Comparison of ENCODE assay signal across 28 cellular contexts in the genomic region with DNA sequence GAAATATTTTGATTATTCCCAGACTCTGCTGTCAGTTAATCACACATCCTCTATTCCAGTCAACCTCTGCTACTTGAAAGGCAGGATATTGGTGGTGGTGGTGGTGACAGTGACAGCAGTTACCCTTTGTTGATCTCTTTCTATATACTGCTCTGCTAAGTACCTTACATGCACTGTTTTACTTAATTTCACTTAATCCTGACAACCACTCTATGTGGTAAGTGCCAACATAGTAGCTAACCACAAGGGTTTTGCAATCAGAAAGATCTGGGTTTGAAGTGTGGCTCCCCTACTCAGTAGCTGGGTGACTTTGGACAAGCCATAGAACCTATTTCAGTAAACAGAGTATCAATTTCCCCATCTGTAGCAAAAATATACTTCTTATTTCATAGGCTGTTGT. TPM values are rescaled to one million over a fixed set of nuclear protein-coding genes. Genes with fewer than 3 reads are reported as not detected.
"Had no signal": no experiment of that assay in that cellular context is flagged by ENCODE, and none has a peak within 500 bp of the region (broad histone marks: within the 10 kb centered on the region; RNA-seq: fewer than 3 reads in every experiment).

No MANE protein-coding gene starts in this region.

- H3K4me3 Mint-ChIP-seq: effector memory CD8-positive, alpha-beta T cell; naive thymus-derived CD4-positive, alpha-beta T cell; stimulated activated naive B cell treated with anti-CD40 and anti-IgM and Interleukin-4, amounts not matched to agents 10 μg/mL and 1 μg/mL and 100 μg/mL, for 72 hours; stimulated activated naive CD8-positive, alpha-beta T cell treated with anti-CD3 and anti-CD28 coated beads, Interleukin-15, amount 100 ng/mL, for 72 hours had no signal

- H3K36me3 ChIP-seq: esophagus muscularis mucosa, gastrocnemius medialis, heart right ventricle, neutrophil, tibial nerve, upper lobe of right lung, vagina had no signal

- H3K27ac Mint-ChIP-seq: effector memory CD8-positive, alpha-beta T cell; naive thymus-derived CD4-positive, alpha-beta T cell; stimulated activated naive B cell treated with anti-CD40 and anti-IgM and Interleukin-4, amounts not matched to agents 10 μg/mL and 1 μg/mL and 100 μg/mL, for 72 hours; stimulated activated naive CD8-positive, alpha-beta T cell treated with anti-CD3 and anti-CD28 coated beads, Interleukin-15, amount 100 ng/mL, for 72 hours had no signal

- H3K4me1 ChIP-seq: esophagus muscularis mucosa, gastrocnemius medialis, heart right ventricle, testis, tibial nerve, upper lobe of right lung, vagina had no signal

- H3K4me1 Mint-ChIP-seq: stimulated activated naive CD8-positive, alpha-beta T cell treated with anti-CD3 and anti-CD28 coated beads, Interleukin-15, amount 100 ng/mL, for 72 hours had no signal

- H3K27me3 Mint-ChIP-seq: effector memory CD8-positive, alpha-beta T cell; stimulated activated naive CD8-positive, alpha-beta T cell treated with anti-CD3 and anti-CD28 coated beads, Interleukin-15, amount 100 ng/mL, for 72 hours had no signal

- H3K27me3 ChIP-seq: esophagus muscularis mucosa, gastrocnemius medialis, heart right ventricle, neutrophil, testis, tibial nerve, upper lobe of right lung, vagina had no signal

- DNase-seq: effector memory CD8-positive, alpha-beta T cell; gastrocnemius medialis; heart right ventricle; hypothalamus; kidney glomerular epithelial cell; mammary epithelial cell; naive thymus-derived CD4-positive, alpha-beta T cell; stimulated activated CD4-positive, alpha-beta T cell treated with anti-CD3 and anti-CD28 coated beads, Interleukin-2, amount 100 ng/mL, for 24 hours; stimulated activated CD4-positive, alpha-beta T cell treated with anti-CD3 and anti-CD28 coated beads, Interleukin-4, amount 100 ng/mL, for 4 hours; stimulated activated naive B cell treated with anti-CD40 and anti-IgM and Interleukin-4, amounts not matched to agents 10 μg/mL and 1 μg/mL and 100 μg/mL, for 72 hours; stimulated activated naive CD8-positive, alpha-beta T cell treated with anti-CD3 and anti-CD28 coated beads, Interleukin-15, amount 100 ng/mL, for 72 hours; testis; upper lobe of right lung had no signal

- H3K9me3 Mint-ChIP-seq: effector memory CD8-positive, alpha-beta T cell; naive thymus-derived CD4-positive, alpha-beta T cell; stimulated activated naive B cell treated with anti-CD40 and anti-IgM and Interleukin-4, amounts not matched to agents 10 μg/mL and 1 μg/mL and 100 μg/mL, for 72 hours; stimulated activated naive CD8-positive, alpha-beta T cell treated with anti-CD3 and anti-CD28 coated beads, Interleukin-15, amount 100 ng/mL, for 72 hours had no signal

- ATAC-seq: effector memory CD8-positive, alpha-beta T cell; gastrocnemius medialis; heart right ventricle; naive thymus-derived CD4-positive, alpha-beta T cell; sciatic nerve; stimulated activated naive B cell treated with anti-CD40 and anti-IgM and Interleukin-4, amounts not matched to agents 10 μg/mL and 1 μg/mL and 100 μg/mL, for 72 hours; stimulated activated naive CD8-positive, alpha-beta T cell treated with anti-CD3 and anti-CD28 coated beads, Interleukin-15, amount 100 ng/mL, for 72 hours; upper lobe of right lung had no signal

- H3K9me3 ChIP-seq: esophagus muscularis mucosa, gastrocnemius medialis, heart right ventricle, neutrophil, testis, tibial nerve, upper lobe of right lung, vagina had no signal

- H3K36me3 Mint-ChIP-seq: naive thymus-derived CD4-positive, alpha-beta T cell; stimulated activated naive B cell treated with anti-CD40 and anti-IgM and Interleukin-4, amounts not matched to agents 10 μg/mL and 1 μg/mL and 100 μg/mL, for 72 hours had no signal

- H3K27ac ChIP-seq: epithelial cell of prostate, esophagus muscularis mucosa, gastrocnemius medialis, heart right ventricle, neutrophil, skin epidermis, testis, tibial nerve, upper lobe of right lung, vagina had no signal

- H3K4me3 ChIP-seq: esophagus muscularis mucosa, gastrocnemius medialis, heart right ventricle, skin epidermis, testis, tibial nerve, upper lobe of right lung, vagina had no signal

RNA-seq across cellular contexts. Expression of gene F9, which starts 24.2 kb away (rescaled TPM):
- total RNA-seq: esophagus muscularis mucosa; fibroblast of villous mesenchyme; heart right ventricle; lower leg skin; mammary epithelial cell; mesenteric fat pad; mononuclear cell; naive thymus-derived CD4-positive, alpha-beta T cell; osteoblast; pulmonary artery endothelial cell; sciatic nerve; subcutaneous adipose tissue; tibial nerve; upper lobe of right lung; vagina had no signal
- polyA plus RNA-seq: heart right ventricle; mammary epithelial cell; naive thymus-derived CD4-positive, alpha-beta T cell; neural cell had no signal
